ENCODE assay signal across 4 cellular contexts in the genomic region with DNA sequence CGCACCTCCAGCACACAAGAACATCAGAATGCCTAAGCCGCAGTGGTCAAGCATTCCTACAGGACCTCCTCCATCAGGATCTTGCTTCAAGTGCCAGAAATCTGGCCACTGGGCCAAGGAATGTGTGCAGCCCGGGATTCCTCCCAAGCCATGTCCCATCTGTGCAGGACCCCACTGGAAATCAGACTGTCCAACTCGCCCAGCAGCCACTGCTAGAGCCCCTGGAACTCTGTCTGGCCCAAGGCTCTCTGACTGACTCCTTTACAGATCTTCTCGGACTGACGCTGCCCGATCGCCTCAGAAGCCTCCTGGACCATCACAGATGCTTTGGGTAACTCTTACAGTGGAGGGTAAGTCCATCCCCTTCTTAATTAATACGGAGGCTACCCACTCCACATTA. TPM values are rescaled to one million over a fixed set of nuclear protein-coding genes. Genes with fewer than 3 reads are reported as not detected.
DNase-seq lines count a peak whose midpoint lies in the region; ATAC-seq and TF ChIP-seq lines count a peak whose summit lies in the region.
"Not testable (repeated sequence)": the region's sequence is repeated elsewhere in the genome, so short reads cannot be mapped to it uniquely, and the experiment has no call there.

No MANE protein-coding gene starts in this region.

- H3K27me3 Mint-ChIP-seq in activated CD8-positive, alpha-beta T cell treated with anti-CD3 and anti-CD28 coated beads, Interleukin-2, amount 10 ng/mL, durations not matched to agents 7 days and 5 days (ENCODE audit: low read depth); osteocyte (ENCODE audit: unreplicated experiment): not testable (repeated sequence)

- H3K27ac ChIP-seq in right atrium auricular region: not testable (repeated sequence)

- not testable (repeated sequence) for H3K27ac Mint-ChIP-seq in activated CD8-positive, alpha-beta T cell treated with anti-CD3 and anti-CD28 coated beads, Interleukin-2, amount 10 ng/mL, durations not matched to agents 7 days and 5 days; osteocyte (ENCODE audit: unreplicated experiment)

- not testable (repeated sequence) for H3K9me3 Mint-ChIP-seq in activated CD8-positive, alpha-beta T cell treated with anti-CD3 and anti-CD28 coated beads, Interleukin-2, amount 10 ng/mL, durations not matched to agents 7 days and 5 days (ENCODE audit: insufficient read depth); osteocyte (ENCODE audit: unreplicated experiment)

- CTCF ChIA-PET in activated CD8-positive, alpha-beta T cell treated with anti-CD3 and anti-CD28 coated beads, Interleukin-2, amount 10 ng/mL, durations not matched to agents 7 days and 5 days (lab: Charles Lee): not testable (repeated sequence)

- peaks cover 0 to 25% of the 10 kb centered on the region in 2 donors for H3K4me1 ChIP-seq in right atrium auricular region

- POLR2A ChIA-PET in activated CD8-positive, alpha-beta T cell treated with anti-CD3 and anti-CD28 coated beads, Interleukin-2, amount 10 ng/mL, durations not matched to agents 7 days and 5 days (lab: Charles Lee): not testable (repeated sequence)

- H3K4me3 ChIP-seq in right atrium auricular region: not testable (repeated sequence)

- peak; percentile 20 for DNase-seq in activated CD8-positive, alpha-beta T cell treated with anti-CD3 and anti-CD28 coated beads, Interleukin-2, amount 10 ng/mL, durations not matched to agents 7 days and 5 days
- peak; percentile 55 for DNase-seq in right atrium auricular region (ENCODE audit: low spot score)
- DNase-seq in left lobe of liver (ENCODE audit: low spot score): peak; percentile 39
- DNase-seq in osteocyte (ENCODE audit: extremely low spot score, unreplicated experiment): peak; percentile 77

- H3K9me3 ChIP-seq in right atrium auricular region: not testable (repeated sequence)

- H3K27me3 ChIP-seq in right atrium auricular region: not testable (repeated sequence)

- H3K36me3 Mint-ChIP-seq in activated CD8-positive, alpha-beta T cell treated with anti-CD3 and anti-CD28 coated beads, Interleukin-2, amount 10 ng/mL, durations not matched to agents 7 days and 5 days (ENCODE audit: low read depth); osteocyte (ENCODE audit: unreplicated experiment): not testable (repeated sequence)

- TF ChIP-seq CTCF in right atrium auricular region (IDR thresholded peaks at IDR 0.05); osteocyte (IDR thresholded peaks at IDR 0.05): not testable (repeated sequence)

- H3K36me3 ChIP-seq in right atrium auricular region: not testable (repeated sequence)

- H3K4me3 Mint-ChIP-seq in activated CD8-positive, alpha-beta T cell treated with anti-CD3 and anti-CD28 coated beads, Interleukin-2, amount 10 ng/mL, durations not matched to agents 7 days and 5 days; osteocyte (ENCODE audit: unreplicated experiment): not testable (repeated sequence)

- peaks cover 30% of the 10 kb centered on the region for H3K4me1 Mint-ChIP-seq in activated CD8-positive, alpha-beta T cell treated with anti-CD3 and anti-CD28 coated beads, Interleukin-2, amount 10 ng/mL, durations not matched to agents 7 days and 5 days (ENCODE audit: low read depth)
- H3K4me1 Mint-ChIP-seq in osteocyte (ENCODE audit: unreplicated experiment): peaks cover 22% of the 10 kb centered on the region

- not testable (repeated sequence) for ATAC-seq in activated CD8-positive, alpha-beta T cell treated with anti-CD3 and anti-CD28 coated beads, Interleukin-2, amount 10 ng/mL, durations not matched to agents 7 days and 5 days; left lobe of liver

RNA-seq across cellular contexts. Expression of gene NOD1, which starts 2.8 kb away (rescaled TPM):
- 10 to 100 TPM; 22.3 to 25.2 TPM for total RNA-seq in activated CD8-positive, alpha-beta T cell treated with anti-CD3 and anti-CD28 coated beads, Interleukin-2, amount 10 ng/mL, durations not matched to agents 7 days and 5 days
- 10 to 100 TPM in 1 of 2 donors, 1 to 10 TPM in 1; 9.0 to 11.2 TPM for total RNA-seq in right atrium auricular region
- 1.8 TPM for total RNA-seq in left lobe of liver
- 7.2 and 8.9 TPM in 2 replicates for total RNA-seq in osteocyte

RNA-seq across cellular contexts. Expression of gene GGCT, which starts 23.2 kb away (rescaled TPM):
- total RNA-seq in activated CD8-positive, alpha-beta T cell treated with anti-CD3 and anti-CD28 coated beads, Interleukin-2, amount 10 ng/mL, durations not matched to agents 7 days and 5 days: 10 to 100 TPM; 49.7 to 50.2 TPM
- total RNA-seq in right atrium auricular region: 10 to 100 TPM; 15.1 to 27.6 TPM
- total RNA-seq in left lobe of liver: 15.5 TPM
- total RNA-seq in osteocyte: 24.2 and 26.7 TPM in 2 replicates

Comparison
In these comparisons a context has a peak if more than half of its experiments do, and no peak if none do; other contexts are left out.
1. DNase-seq: peak in every context shown above with its lines; median percentile 77 in osteocyte; 55 in right atrium auricular region; 39 in left lobe of liver; 20 in activated CD8-positive, alpha-beta T cell treated with anti-CD3 and anti-CD28 coated beads, Interleukin-2, amount 10 ng/mL, durations not matched to agents 7 days and 5 days.